In genomic region chr2:27854224-27854623, GRCh38 we compare ENCODE assay signal across 18 cellular contexts.
"Had no signal": no experiment of that assay in that cellular context is flagged by ENCODE, and none has a peak within 500 bp of the region (broad histone marks: within the 10 kb centered on the region; RNA-seq: fewer than 3 reads in every experiment).

No MANE protein-coding gene starts in this region.

- H2AFZ ChIP-seq: hepatocyte had no signal

- H3K36me3 ChIP-seq: cardiac muscle cell, right atrium auricular region, suprapubic skin, upper lobe of left lung had no signal

- DNase-seq: activated CD4-positive, alpha-beta T cell treated with anti-CD3 and anti-CD28 coated beads, Interleukin-2, amount 50 U/mL, for 48 hours; activated naive CD8-positive, alpha-beta T cell treated with anti-CD3 and anti-CD28 coated beads for 36 hours; amniotic stem cell; dorsolateral prefrontal cortex; foreskin fibroblast; left cardiac atrium; stimulated activated CD4-positive, alpha-beta T cell treated with anti-CD3 and anti-CD28 coated beads, Interleukin-15, amount 100 ng/mL, for 24 hours; stimulated activated CD4-positive, alpha-beta T cell treated with anti-CD3 and anti-CD28 coated beads, Interleukin-2, amount 100 ng/mL, for 48 hours; upper lobe of left lung had no signal

- H3K27me3 ChIP-seq: cardiac muscle cell, dorsolateral prefrontal cortex, hepatocyte, right atrium auricular region, suprapubic skin, upper lobe of left lung had no signal

- H3K9me3 ChIP-seq: suprapubic skin, upper lobe of left lung had no signal

- H3K79me2 ChIP-seq: hepatocyte had no signal

- H3K27ac Mint-ChIP-seq: activated naive CD8-positive, alpha-beta T cell treated with anti-CD3 and anti-CD28 coated beads for 36 hours; mesothelial cell of epicardium; progenitor cell of endocrine pancreas; stimulated activated naive CD8-positive, alpha-beta T cell treated with anti-CD3 and anti-CD28 coated beads, Interleukin-15, Interleukin-2, amounts not matched to agents 100 ng/mL and 50 ng/mL, for 24 hours had no signal

- H3K4me3 ChIP-seq: cardiac muscle cell, dorsolateral prefrontal cortex, hepatocyte, right atrium auricular region, skin epidermis, suprapubic skin, upper lobe of left lung had no signal

- H3K4me1 Mint-ChIP-seq: neural crest cell had no signal

- H3K27ac ChIP-seq: cardiac muscle cell, dorsolateral prefrontal cortex, hepatocyte, right atrium auricular region, skin epidermis, suprapubic skin, upper lobe of left lung had no signal

- H3K4me2 ChIP-seq: hepatocyte had no signal

- H3K27me3 Mint-ChIP-seq: activated naive CD8-positive, alpha-beta T cell treated with anti-CD3 and anti-CD28 coated beads for 36 hours; progenitor cell of endocrine pancreas; stimulated activated naive CD8-positive, alpha-beta T cell treated with anti-CD3 and anti-CD28 coated beads, Interleukin-15, Interleukin-2, amounts not matched to agents 100 ng/mL and 50 ng/mL, for 24 hours had no signal

- H3K4me1 ChIP-seq: right atrium auricular region, suprapubic skin, upper lobe of left lung had no signal

- H3K4me3 Mint-ChIP-seq: activated naive CD8-positive, alpha-beta T cell treated with anti-CD3 and anti-CD28 coated beads for 36 hours; mesothelial cell of epicardium; neural crest cell; stimulated activated naive CD8-positive, alpha-beta T cell treated with anti-CD3 and anti-CD28 coated beads, Interleukin-15, Interleukin-2, amounts not matched to agents 100 ng/mL and 50 ng/mL, for 24 hours had no signal
